Comparison of ENCODE assay signal across 21 cellular contexts in genomic region chr6:110703010-110703905, GRCh38.
A peak's percentile ranks its signal among the peaks of the same experiment; 100 is the strongest.
DNase-seq lines count a peak whose midpoint lies in the region; ATAC-seq and TF ChIP-seq lines count a peak whose summit lies in the region.
"Had no signal": no experiment of that assay in that cellular context is flagged by ENCODE, and none has a peak within 500 bp of the region (broad histone marks: within the 10 kb centered on the region; RNA-seq: fewer than 3 reads in every experiment).

No MANE protein-coding gene starts in this region.

- TF ChIP-seq CTCF in GM13977 (IDR thresholded peaks at IDR 0.05; ENCODE audit: extremely low read depth, insufficient read depth, missing control alignments) (no peak), astrocyte of the spinal cord (IDR thresholded peaks at IDR 0.05; ENCODE audit: low read depth, low read length) (no peak)

- H3K9me3 ChIP-seq in T-helper 17 cell (ENCODE audit: control insufficient read depth, low read length, poor library complexity, severe bottlenecking): no peaks in the 10 kb centered on the region
- H3K9me3 ChIP-seq: Peyer's patch, upper lobe of right lung had no signal

- no peaks in the 10 kb centered on the region for H3K36me3 Mint-ChIP-seq in T-helper 17 cell (ENCODE audit: low read depth)

- H3K27me3 Mint-ChIP-seq in T-helper 17 cell: no peaks in the 10 kb centered on the region
- H3K27me3 Mint-ChIP-seq: activated CD4-positive, alpha-beta T cell treated with anti-CD3 and anti-CD28 coated beads, Interleukin-2, amount 10 ng/mL, durations not matched to agents 24 days and 14 days had no signal

- DNase-seq in AG08395 (ENCODE audit: low spot score) (peak; percentile 17), GM13977 (ENCODE audit: low spot score) (peak; percentile 45), astrocyte of the spinal cord (ENCODE audit: low read depth, low spot score) (peak; percentile 13), T-helper 17 cell (no peak), HUDEP-2 (lab: John Stamatoyannopoulos, UW; ENCODE audit: unreplicated experiment in 76 of 76) (no peak)
- DNase-seq: activated CD4-positive, alpha-beta T cell treated with anti-CD3 and anti-CD28 coated beads, Interleukin-2, amount 10 ng/mL, durations not matched to agents 24 days and 14 days; activated CD8-positive, alpha-beta memory T cell treated with anti-CD3 and anti-CD28 coated beads, Interleukin-2, amount 50 U/mL, for 48 hours; activated naive CD4-positive, alpha-beta T cell; aorta; hippocampal formation; kidney glomerular epithelial cell; NCI-H1105; NCI-H2171; Peyer's patch; stimulated activated naive CD4-positive, alpha-beta T cell treated with Interleukin-2 at 50 U/mL for 16 hours; upper lobe of right lung had no signal

- no peak overlapping the region for H3K4me3 ChIP-seq in astrocyte of the spinal cord (ENCODE audit: low read depth, low read length)
- H3K4me3 ChIP-seq: Peyer's patch, SK-N-MC, upper lobe of right lung had no signal

- H3K27ac Mint-ChIP-seq in T-helper 17 cell: no peak overlapping the region
- H3K27ac Mint-ChIP-seq: activated CD4-positive, alpha-beta T cell treated with anti-CD3 and anti-CD28 coated beads, Interleukin-2, amount 10 ng/mL, durations not matched to agents 24 days and 14 days; nephron had no signal

- in situ Hi-C loops in GM13977 (cut with MboI; ENCODE audit: low pct_unique_long_range_greater_than_20kb, low sequenced_read_pairs, unreplicated experiment) (no loop called here), astrocyte of the spinal cord (cut with HindIII; ENCODE audit: low sequenced_read_pairs) (no loop called here)

- H3K4me1 Mint-ChIP-seq in T-helper 17 cell: peaks cover 13% of the 10 kb centered on the region
- H3K4me1 Mint-ChIP-seq: activated CD4-positive, alpha-beta T cell treated with anti-CD3 and anti-CD28 coated beads, Interleukin-2, amount 10 ng/mL, durations not matched to agents 24 days and 14 days; nephron had no signal

- H3K4me3 Mint-ChIP-seq in T-helper 17 cell: no peak overlapping the region
- H3K4me3 Mint-ChIP-seq: activated CD4-positive, alpha-beta T cell treated with anti-CD3 and anti-CD28 coated beads, Interleukin-2, amount 10 ng/mL, durations not matched to agents 24 days and 14 days; nephron had no signal

- peak; percentile 62 for ATAC-seq in HG02852 (IDR thresholded peaks at IDR 0.05; ENCODE audit: unreplicated experiment)
- no peak for ATAC-seq in HG02642 (IDR thresholded peaks at IDR 0.05; ENCODE audit: poor library complexity, unreplicated experiment)
- ATAC-seq in HG02970 (IDR thresholded peaks at IDR 0.05; ENCODE audit: low FRiP score, unreplicated experiment): no peak
- ATAC-seq in T-helper 17 cell: no peak
- ATAC-seq: upper lobe of right lung had no signal

Comparison
In these comparisons a context has a peak if more than half of its experiments do, and no peak if none do; other contexts are left out.
1. DNase-seq: peak in AG08395 (single experiment), GM13977 (single experiment) and astrocyte of the spinal cord (single experiment); none in T-helper 17 cell (0 of 3) and HUDEP-2 (0 of 76).